ENCODE assay signal across 8 cellular contexts in the genomic region with DNA sequence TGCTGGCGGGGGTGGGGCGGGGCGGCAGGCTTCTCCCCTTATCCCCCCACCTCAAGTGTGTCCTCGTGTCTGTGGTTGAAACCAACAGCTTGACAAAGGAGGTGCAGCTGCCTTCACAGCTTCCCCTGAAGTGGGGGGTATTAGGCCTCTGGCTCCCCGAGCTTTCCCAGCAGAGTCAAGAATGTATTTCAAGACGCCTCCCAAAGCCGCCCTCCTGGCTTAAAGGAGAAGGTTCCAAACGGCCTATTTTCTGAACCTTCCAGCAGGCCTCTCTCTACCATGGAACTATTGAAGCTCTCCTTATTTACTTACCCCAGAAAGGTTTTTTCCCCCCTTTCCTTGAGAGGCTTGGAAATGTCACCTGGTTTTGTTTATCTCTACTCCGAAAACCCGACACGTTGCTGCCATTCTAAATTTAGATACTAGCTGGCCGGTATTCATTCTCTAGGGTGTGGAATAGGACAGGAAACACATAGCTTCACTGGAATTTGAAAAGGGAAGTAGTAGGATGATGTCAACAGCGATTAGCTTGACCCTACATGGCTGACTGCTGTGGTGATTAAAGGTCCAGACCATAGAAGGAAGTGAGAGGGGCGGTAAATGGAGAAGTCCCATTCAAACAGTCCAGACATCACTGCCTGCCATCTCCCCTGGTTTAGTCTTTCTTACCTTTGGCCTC. TPM values are rescaled to one million over a fixed set of nuclear protein-coding genes. Genes with fewer than 3 reads are reported as not detected.
DNase-seq lines count a peak whose midpoint lies in the region; ATAC-seq and TF ChIP-seq lines count a peak whose summit lies in the region.

No MANE protein-coding gene starts in this region.

- intact Hi-C loops in activated CD4-positive, alpha-beta T cell treated with anti-CD3 and anti-CD28 coated beads for 36 hours (cut with DNase I, micrococcal nuclease), result loop anchor here (1.0 to 10.0 kb wide), 19 partner anchors 27 to 524 kb away; a partner anchor contains a TSS
- intact Hi-C loops in heart right ventricle (cut with DNase I), result loop anchor here in 6 of 10 donors (1.0 to 10.0 kb wide), 8 partner anchors 29 to 215 kb away; a partner anchor contains a TSS

- TF ChIP-seq CTCF in heart right ventricle (IDR thresholded peaks at IDR 0.05), result no peak

- H3K27ac ChIP-seq in heart right ventricle (peak overlapping the region; percentile 96 to 99 (median 98)), trophoblast cell (ENCODE audit: low read depth, low read length) (peak overlapping the region; percentile 97)

- peak overlapping the region; percentile 82 for H4K12ac ChIP-seq in trophoblast cell (ENCODE audit: low read depth, low read length)

- H3K9ac ChIP-seq in trophoblast cell (ENCODE audit: low read length), result peak overlapping the region; percentile 37

- H2BK12ac ChIP-seq in trophoblast cell (ENCODE audit: low read length), result peak overlapping the region; percentile 82

- H3K27ac Mint-ChIP-seq in activated CD4-positive, alpha-beta T cell treated with anti-CD3 and anti-CD28 coated beads for 36 hours, result peak overlapping the region; percentile 85
- peak overlapping the region; percentile 94 for H3K27ac Mint-ChIP-seq in activated naive CD8-positive, alpha-beta T cell treated with anti-CD3 and anti-CD28 coated beads for 36 hours

- H2AFZ ChIP-seq in trophoblast cell (ENCODE audit: insufficient read depth, low read length, poor library complexity), result peak overlapping the region; percentile 74

- POLR2A ChIA-PET in activated CD4-positive, alpha-beta T cell treated with anti-CD3 and anti-CD28 coated beads for 36 hours (lab: Charles Lee), result interaction anchor here (0.7 to 1.5 kb wide), 6 partner anchors 21 to 233 kb away, joined by 3 to 6 read pairs (median 4); a partner anchor contains a TSS

- H3K4me1 ChIP-seq in heart right ventricle, result peaks cover 2 to 39% (median 29%) of the 10 kb centered on the region in 9 donors
- H3K4me1 ChIP-seq in trophoblast cell (ENCODE audit: control insufficient read depth in 1 of 2, insufficient read depth in 2 of 2, low read length in 2 of 2), result peaks cover 9 to 12% of the 10 kb centered on the region in 2 experiments

- H3K4ac ChIP-seq in trophoblast cell (ENCODE audit: low read depth, low read length), result peak overlapping the region; percentile 75

- H3K36me3 ChIP-seq in heart right ventricle (no peaks in the 10 kb centered on the region), trophoblast cell (ENCODE audit: control insufficient read depth in 1 of 2, insufficient read depth in 2 of 2, low read length in 2 of 2) (no peaks in the 10 kb centered on the region)

- H3K27me3 Mint-ChIP-seq in activated CD4-positive, alpha-beta T cell treated with anti-CD3 and anti-CD28 coated beads for 36 hours, result no peaks in the 10 kb centered on the region
- peaks cover 5% of the 10 kb centered on the region for H3K27me3 Mint-ChIP-seq in activated naive CD8-positive, alpha-beta T cell treated with anti-CD3 and anti-CD28 coated beads for 36 hours

- peak overlapping the region; percentile 99 for H2BK5ac ChIP-seq in trophoblast cell (ENCODE audit: low read depth, low read length, poor library complexity)

- H3K18ac ChIP-seq in trophoblast cell (ENCODE audit: low read length), result peak overlapping the region; percentile 95

- H3K9me3 ChIP-seq in heart right ventricle (no peaks in the 10 kb centered on the region), trophoblast cell (ENCODE audit: insufficient read depth, low read depth, low read length) (no peaks in the 10 kb centered on the region)

- H3K4me3 ChIP-seq in heart right ventricle, result peak overlapping the region in 9 of 10 donors; percentile 29 to 95 (median 87)
- H3K4me3 ChIP-seq in trophoblast cell (ENCODE audit: low read depth, low read length), result no peak overlapping the region

- peaks cover 23% of the 10 kb centered on the region for H3K79me1 ChIP-seq in trophoblast cell (ENCODE audit: low read length)

- peaks cover 22% of the 10 kb centered on the region for H3K4me1 Mint-ChIP-seq in activated CD4-positive, alpha-beta T cell treated with anti-CD3 and anti-CD28 coated beads for 36 hours
- peaks cover 32% of the 10 kb centered on the region for H3K4me1 Mint-ChIP-seq in activated naive CD8-positive, alpha-beta T cell treated with anti-CD3 and anti-CD28 coated beads for 36 hours

- H3K23ac ChIP-seq in trophoblast cell (ENCODE audit: low read length), result no peak overlapping the region

- DNase-seq in activated CD4-positive, alpha-beta T cell treated with anti-CD3 and anti-CD28 coated beads for 36 hours, result no peak
- no peak for DNase-seq in activated CD4-positive, alpha-beta T cell treated with anti-CD3 and anti-CD28 coated beads, Interleukin-2, amount 50 U/mL, for 4 hours
- DNase-seq in HCEC 1CT (peak; percentile 96), MV-4-11 (lab: John Stamatoyannopoulos, UW) (peak; percentile 97), heart right ventricle (peak in 1 of 2 donors; percentile 76), trophoblast cell (peak; percentile 76 to 87), cortex of kidney (lab: John Stamatoyannopoulos, UW) (no peak)
- no peak for DNase-seq in activated naive CD8-positive, alpha-beta T cell treated with anti-CD3 and anti-CD28 coated beads for 36 hours

- H3K4me2 ChIP-seq in trophoblast cell (ENCODE audit: low read length), result peak overlapping the region; percentile 59

- peaks cover 26% of the 10 kb centered on the region for H3K36me3 Mint-ChIP-seq in activated CD4-positive, alpha-beta T cell treated with anti-CD3 and anti-CD28 coated beads for 36 hours (ENCODE audit: low read depth)
- peaks cover 18% of the 10 kb centered on the region for H3K36me3 Mint-ChIP-seq in activated naive CD8-positive, alpha-beta T cell treated with anti-CD3 and anti-CD28 coated beads for 36 hours

- H2AK5ac ChIP-seq in trophoblast cell (ENCODE audit: low read length), result peak overlapping the region; percentile 64

- 2 to 3% methylated on average over 11 to 14 of the region's 14 CpGs for WGBS in heart right ventricle, 2 donors
- WGBS in trophoblast cell (ENCODE audit: extremely low coverage, insufficient coverage, insufficient read length), result no CpG with 5 or more reads among the region's 14 CpGs

- peak overlapping the region; percentile 96 for H3K14ac ChIP-seq in trophoblast cell (ENCODE audit: low read length)

- H2BK120ac ChIP-seq in trophoblast cell (ENCODE audit: insufficient read depth, low read length, poor library complexity), result peak overlapping the region; percentile 99

- CTCF ChIA-PET in activated CD4-positive, alpha-beta T cell treated with anti-CD3 and anti-CD28 coated beads for 36 hours (lab: Charles Lee), result interaction anchor here (0.8 to 3.4 kb wide), 10 partner anchors 13 to 149 kb away, joined by 3 to 33 read pairs (median 4); no protein-coding TSS in a partner anchor

- H3K4me3 Mint-ChIP-seq in activated CD4-positive, alpha-beta T cell treated with anti-CD3 and anti-CD28 coated beads for 36 hours, result peak overlapping the region; percentile 89
- peak overlapping the region; percentile 65 for H3K4me3 Mint-ChIP-seq in activated naive CD8-positive, alpha-beta T cell treated with anti-CD3 and anti-CD28 coated beads for 36 hours

- no peak for ATAC-seq in activated CD4-positive, alpha-beta T cell treated with anti-CD3 and anti-CD28 coated beads for 36 hours
- ATAC-seq in heart right ventricle, result peak; percentile 71 to 81 (median 76)

- H3K79me2 ChIP-seq in trophoblast cell (ENCODE audit: control insufficient read depth, insufficient read depth, low read length, poor library complexity), result peaks cover 19% of the 10 kb centered on the region

- H3K27me3 ChIP-seq in heart right ventricle, result no peaks in the 10 kb centered on the region
- H3K27me3 ChIP-seq in trophoblast cell (ENCODE audit: insufficient read depth, low read length), result no peaks in the 10 kb centered on the region

- H4K91ac ChIP-seq in trophoblast cell (ENCODE audit: low read depth, low read length), result peak overlapping the region; percentile 99

- H3K9me3 Mint-ChIP-seq in activated CD4-positive, alpha-beta T cell treated with anti-CD3 and anti-CD28 coated beads for 36 hours (ENCODE audit: low read depth), result no peaks in the 10 kb centered on the region
- H3K9me3 Mint-ChIP-seq in activated naive CD8-positive, alpha-beta T cell treated with anti-CD3 and anti-CD28 coated beads for 36 hours, result no peaks in the 10 kb centered on the region

- H4K8ac ChIP-seq in trophoblast cell (ENCODE audit: low read depth, low read length), result peak overlapping the region; percentile 92

RNA-seq across cellular contexts. Expression of a gene that starts 0.7 kb away (rescaled TPM):
- total RNA-seq in activated CD4-positive, alpha-beta T cell treated with anti-CD3 and anti-CD28 coated beads for 36 hours, result 10 to 100 TPM; 63.8 to 88.3 TPM
- 10 to 100 TPM; 35.8 to 41.1 TPM for total RNA-seq in activated naive CD8-positive, alpha-beta T cell treated with anti-CD3 and anti-CD28 coated beads for 36 hours
- 100 to 1,000 TPM; 124 to 206 (median 170) TPM for total RNA-seq in heart right ventricle
- polyA plus RNA-seq in heart right ventricle, result 10 to 100 TPM; 40.7 to 78.0 TPM
- 195 and 196 TPM in 2 replicates for polyA plus RNA-seq in trophoblast cell (2013)

Comparison
In these comparisons a context has a peak if more than half of its experiments do, and no peak if none do; other contexts are left out.
1. DNase-seq: peak in HCEC 1CT (single experiment), MV-4-11 (single experiment) and trophoblast cell (2 of 2); none in activated CD4-positive, alpha-beta T cell treated with anti-CD3 and anti-CD28 coated beads for 36 hours (single experiment), activated CD4-positive, alpha-beta T cell treated with anti-CD3 and anti-CD28 coated beads, Interleukin-2, amount 50 U/mL, for 4 hours (0 of 2), activated naive CD8-positive, alpha-beta T cell treated with anti-CD3 and anti-CD28 coated beads for 36 hours (single experiment) and cortex of kidney (single experiment).